In genomic region chr4:104896623-104897296, GRCh38 we compare ENCODE assay signal across 10 cellular contexts.
DNase-seq lines count a peak whose midpoint lies in the region; ATAC-seq lines count a peak whose summit lies in the region.
"Had no signal": no experiment of that assay in that cellular context is flagged by ENCODE, and none has a peak within 500 bp of the region (broad histone marks: within the 10 kb centered on the region; RNA-seq: fewer than 3 reads in every experiment).

No MANE protein-coding gene starts in this region.

- intact Hi-C loops in head of caudate nucleus (cut with DNase I): no loop called here

- ATAC-seq in HG02884 (IDR thresholded peaks at IDR 0.05; ENCODE audit: unreplicated experiment): peak; percentile 65

- peak; percentile 21 for DNase-seq in NCI-H2107 treated with DMSO at 0.1 percent for 48 hours (lab: John Stamatoyannopoulos, UW; ENCODE audit: unreplicated experiment)
- DNase-seq in NCI-H2107 (lab: John Stamatoyannopoulos, UW): no peak
- DNase-seq in NCI-H82 (lab: John Stamatoyannopoulos, UW): peak; percentile 79
- peak; percentile 23 for DNase-seq in retina
- DNase-seq in head of caudate nucleus: no peak
- DNase-seq in activated CD4-positive, alpha-beta T cell treated with anti-CD3 and anti-CD28 coated beads for 1 hour: no peak
- DNase-seq in NCI-H1436 (lab: John Stamatoyannopoulos, UW): no peak
- DNase-seq: naive B cell; NK-92 treated with Interleukin-12 subunit alpha and Interleukin-12 subunit beta, amount 100 ng/mL, for 24 hours had no signal

Comparison
In these comparisons a context has a peak if more than half of its experiments do, and no peak if none do; other contexts are left out.
1. DNase-seq: peak in NCI-H2107 treated with DMSO at 0.1 percent for 48 hours (single experiment), NCI-H82 (single experiment) and retina (single experiment); none in NCI-H2107 (single experiment), head of caudate nucleus (0 of 42), activated CD4-positive, alpha-beta T cell treated with anti-CD3 and anti-CD28 coated beads for 1 hour (single experiment) and NCI-H1436 (single experiment).